9 cellular contexts compared by ENCODE assay signal in the genomic region with DNA sequence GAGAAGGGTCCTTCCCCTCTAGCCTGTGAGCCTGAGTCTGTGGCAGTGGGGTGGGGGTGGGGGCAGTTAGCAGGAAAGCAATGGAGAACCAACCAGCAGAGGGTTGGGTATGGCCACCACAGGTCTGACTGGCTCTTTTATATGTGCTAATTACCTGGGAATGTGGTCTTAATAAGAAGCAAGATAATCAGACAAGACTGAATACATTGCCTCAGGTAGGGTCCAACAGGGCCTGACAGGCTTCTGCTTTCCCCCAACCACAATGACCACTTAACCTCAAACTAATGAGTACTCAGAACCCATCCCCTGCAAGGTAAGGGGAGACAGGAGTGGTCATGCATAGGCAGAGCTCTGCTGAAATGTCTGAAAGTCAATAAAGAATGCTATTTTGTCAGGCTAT.
"Had no signal": no experiment of that assay in that cellular context is flagged by ENCODE, and none has a peak within 500 bp of the region (broad histone marks: within the 10 kb centered on the region; RNA-seq: fewer than 3 reads in every experiment).

No MANE protein-coding gene starts in this region.

- DNase-seq: GM23248, GOT3, H9, HCEC 1CT, IMR-90, KG1 had no signal

- H3K4me3 ChIP-seq: GM23248, K562 had no signal

- FAIRE-seq: H54, HTR-8/SVneo, K562 had no signal

- ATAC-seq: K562 had no signal

- H3K27ac ChIP-seq: GM23248 had no signal

- H2AFZ ChIP-seq: GM23248 had no signal

- H3K9ac ChIP-seq: GM23248 had no signal
